Comparison of ENCODE assay signal across 7 cellular contexts in genomic region chr19:7067122-7067521, GRCh38. TPM values are rescaled to one million over a fixed set of nuclear protein-coding genes. Genes with fewer than 3 reads are reported as not detected.
A peak's percentile ranks its signal among the peaks of the same experiment; 100 is the strongest.
DNase-seq lines count a peak whose midpoint lies in the region; ATAC-seq, FAIRE-seq and TF ChIP-seq lines count a peak whose summit lies in the region.
"Not testable (repeated sequence)": the region's sequence is repeated elsewhere in the genome, so short reads cannot be mapped to it uniquely, and the experiment has no call there.
"Had no signal": no experiment of that assay in that cellular context is flagged by ENCODE, and none has a peak within 500 bp of the region (broad histone marks: within the 10 kb centered on the region; RNA-seq: fewer than 3 reads in every experiment).

No MANE protein-coding gene starts in this region.

- DNase-seq in GM12865 (ENCODE audit: low read depth) (peak; percentile 25), NCI-H748 (lab: John Stamatoyannopoulos, UW; ENCODE audit: unreplicated experiment) (peak; percentile 17), WERI-Rb-1 (peak; percentile 72), H1 (ENCODE audit: low read depth in 1 of 2, low spot score in 2 of 2) (peak; percentile 9 to 51), kidney tubule cell (ENCODE audit: low spot score) (peak; percentile 28)
- not testable (repeated sequence) for DNase-seq in upper lobe of right lung

- not testable (repeated sequence) for H2BK20ac ChIP-seq in H1 (ENCODE audit: low read length)

- H3K4me1 ChIP-seq in H1 (replicated peaks in 1 of 4; ENCODE audit: control insufficient read depth in 3 of 4, insufficient read depth in 4 of 4, low read length in 3 of 4); upper lobe of right lung: not testable (repeated sequence)

- not testable (repeated sequence) for H2AFZ ChIP-seq in H1 (ENCODE audit: low read length)

- H3K9me3 ChIP-seq in WERI-Rb-1 (ENCODE audit: severe bottlenecking); upper lobe of right lung: not testable (repeated sequence)
- peaks cover 6 to 15% of the 10 kb centered on the region in 2 experiments; a peak in 2 of 4 replicates for H3K9me3 ChIP-seq in H1 (ENCODE audit: insufficient read depth in 2 of 2, low read depth in 1 of 2, low read length in 1 of 2)

- H3K4me3 ChIP-seq in GM12865 (ENCODE audit: low read depth, low read length); WERI-Rb-1 (ENCODE audit: low read depth, low read length); H1 (ENCODE audit: extremely low read depth in 1 of 4, insufficient read depth in 2 of 4, low read depth in 3 of 4, low read length in 4 of 4); upper lobe of right lung: not testable (repeated sequence)

- TF ChIP-seq CTCF in GM12865 (IDR thresholded peaks at IDR 0.05; ENCODE audit: insufficient read depth, low read depth, low read length, missing control alignments), result not testable (repeated sequence)
- TF ChIP-seq CTCF in WERI-Rb-1 (IDR thresholded peaks at IDR 0.05; ENCODE audit: low read depth, low read length) (peak; percentile 67), H1 (IDR thresholded peaks at IDR 0.05; ENCODE audit: control extremely low read depth in 1 of 3, insufficient read depth in 1 of 3, low read depth in 1 of 3, low read length in 3 of 3) (peak; percentile 46 to 55 (median 54)), upper lobe of right lung (IDR thresholded peaks at IDR 0.05) (peak; percentile 32)

- H2BK120ac ChIP-seq in H1 (replicated peaks; ENCODE audit: low read depth, low read length), result not testable (repeated sequence)

- not testable (repeated sequence) for H3K27ac ChIP-seq in WERI-Rb-1; H1 (ENCODE audit: low read depth, low read length); upper lobe of right lung

- 42% methylated on average over 13 of the region's 13 CpGs; no CpG with 5 or more reads in 1 of the 2 experiments for WGBS in H1 (ENCODE audit: extremely low coverage in 1 of 2, insufficient coverage in 1 of 2, insufficient read length in 1 of 2, insufficient replicate concordance in 2 of 2, low coverage in 1 of 2, low lambda C conversion rate in 2 of 2, missing lambda C conversion rate in 1 of 2), 2 experiments

- H4K5ac ChIP-seq in H1 (ENCODE audit: insufficient read length, low read depth, low read length), result not testable (repeated sequence)

- H4K8ac ChIP-seq in H1 (ENCODE audit: extremely low read depth, insufficient read depth, low read length), result not testable (repeated sequence)

- H3K36me3 ChIP-seq in WERI-Rb-1; H1 (ENCODE audit: control insufficient read depth in 2 of 4, insufficient read depth in 4 of 4, low read length in 3 of 4): not testable (repeated sequence)
- H3K36me3 ChIP-seq in upper lobe of right lung, result peaks cover 14% of the 10 kb centered on the region

- intact Hi-C loops in upper lobe of right lung (cut with DNase I), result not testable (repeated sequence)

- not testable (repeated sequence) for H2AK5ac ChIP-seq in H1 (ENCODE audit: low read depth, low read length)

- FAIRE-seq in H1 (lab: Jason Lieb, UNC), result not testable (repeated sequence)

- not testable (repeated sequence) for TF ChIP-seq EP300 in H1 (IDR thresholded peaks at IDR 0.05; ENCODE audit: borderline replicate concordance in 1 of 2, low read depth in 2 of 2, low read length in 2 of 2)

- H3K9ac ChIP-seq in H1 (replicated peaks in 1 of 4; ENCODE audit: extremely low read depth in 1 of 4, low read depth in 3 of 4, low read length in 3 of 4), result not testable (repeated sequence)

- not testable (repeated sequence) for H3K4me2 ChIP-seq in H1 (ENCODE audit: insufficient read depth in 1 of 2, low read depth in 2 of 2, low read length in 2 of 2)

- not testable (repeated sequence) for H3K27me3 ChIP-seq in WERI-Rb-1 (ENCODE audit: insufficient read depth, low read depth, severe bottlenecking); H1 (replicated peaks in 1 of 4; ENCODE audit: control insufficient read depth in 3 of 4, extremely low read depth in 1 of 4, insufficient read depth in 3 of 4, low read length in 3 of 4); upper lobe of right lung

- TF ChIP-seq POLR2A in H1 (IDR thresholded peaks at IDR 0.05; ENCODE audit: control extremely low read depth in 1 of 2, low read depth in 2 of 2, low read length in 2 of 2), result not testable (repeated sequence)

- H3K14ac ChIP-seq in H1 (ENCODE audit: insufficient read length), result not testable (repeated sequence)

- not testable (repeated sequence) for H3K18ac ChIP-seq in H1 (ENCODE audit: extremely low read depth, low read length)

- not testable (repeated sequence) for H3K4ac ChIP-seq in H1 (replicated peaks; ENCODE audit: insufficient read length, low read depth, low read length)

- H3K23ac ChIP-seq in H1 (ENCODE audit: insufficient read length), result not testable (repeated sequence)

- not testable (repeated sequence) for H3K79me1 ChIP-seq in H1 (ENCODE audit: low read depth, low read length)

- not testable (repeated sequence) for H3K23me2 ChIP-seq in H1 (ENCODE audit: low read depth, low read length)

- POLR2A ChIA-PET in H1 (lab: Charles Lee; ENCODE audit: partially characterized antibody), result not testable (repeated sequence)

- H2BK12ac ChIP-seq in H1 (ENCODE audit: low read depth, low read length), result not testable (repeated sequence)

- not testable (repeated sequence) for H4K20me1 ChIP-seq in H1 (replicated peaks in 1 of 2; ENCODE audit: control insufficient read depth in 1 of 2, insufficient read depth in 2 of 2, low read length in 2 of 2)

- TF ChIP-seq RAD21 in H1 (IDR thresholded peaks at IDR 0.05 in 1 of 2, conservative IDR thresholded peaks at IDR 0.05 in 1 of 2; ENCODE audit: low read depth in 2 of 2, low read length in 2 of 2), result peak; percentile 53 to 58

- CTCF ChIA-PET in H1 (lab: Charles Lee; ENCODE audit: partially characterized antibody), result not testable (repeated sequence)

- H3K56ac ChIP-seq in H1 (replicated peaks; ENCODE audit: insufficient read length, low read depth, low read length), result not testable (repeated sequence)

- not testable (repeated sequence) for H2BK5ac ChIP-seq in H1 (ENCODE audit: low read depth, low read length)

- not testable (repeated sequence) for H4K91ac ChIP-seq in H1 (replicated peaks; ENCODE audit: insufficient read length, low read length)

- H3K79me2 ChIP-seq in H1 (ENCODE audit: control insufficient read depth in 1 of 2, insufficient read depth in 2 of 2, low read length in 2 of 2), result not testable (repeated sequence)

- ATAC-seq in upper lobe of right lung, result not testable (repeated sequence)

- H2BK15ac ChIP-seq in H1 (ENCODE audit: low read length), result not testable (repeated sequence)

RNA-seq across cellular contexts. Expression of gene ZNF557, which starts 2.4 kb away (rescaled TPM):
- total RNA-seq in H1 (2021; fragmentation: NEBNext Ultra II Directional; extraction: Animal tissue kit (Norgen Biotek cat#: 25700)), result 5.8 and 7.4 TPM in 2 replicates
- 1.2 and 1.4 TPM in 2 replicates for polyA plus RNA-seq in H1 (2011; rRNA removed)
- polyA plus RNA-seq in H1 (2011; cell fraction: cytosol; rRNA removed), result 1.6 TPM
- 2.4 TPM for polyA plus RNA-seq in H1 (2011; cell fraction: nucleus; rRNA removed)
- polyA plus RNA-seq in H1 (2012, experiment 1 of 2), result 2.1 to 3.5 TPM (median 2.4 TPM) in 4 replicates
- polyA plus RNA-seq in H1 (2012, experiment 2 of 2), result 0.59 TPM
- polyA plus RNA-seq in H1 (2013, experiment 1 of 2), result 3.3 TPM
- 3.1 TPM for polyA plus RNA-seq in H1 (2013, experiment 2 of 2)
- 16.7 and 17.7 TPM in 2 replicates for polyA minus RNA-seq in H1 (2011; rRNA and poly(A)+ RNA removed)
- polyA minus RNA-seq in H1 (2011; cell fraction: cytosol; rRNA and poly(A)+ RNA removed), result 6.5 TPM
- 15.8 TPM for polyA minus RNA-seq in H1 (2011; cell fraction: nucleus; rRNA and poly(A)+ RNA removed)
- 11.1 TPM for total RNA-seq in upper lobe of right lung

RNA-seq across cellular contexts. Expression of gene MBD3L3, which starts 8.6 kb away (rescaled TPM):
- total RNA-seq in H1 (2021; fragmentation: NEBNext Ultra II Directional; extraction: Animal tissue kit (Norgen Biotek cat#: 25700)), result not detected in 2 replicates
- polyA plus RNA-seq in H1 (2011; rRNA removed), result not detected in 2 replicates
- not detected for polyA plus RNA-seq in H1 (2011; cell fraction: cytosol; rRNA removed)
- polyA plus RNA-seq in H1 (2011; cell fraction: nucleus; rRNA removed), result not detected
- not detected in 4 replicates for polyA plus RNA-seq in H1 (2012, experiment 1 of 2)
- polyA plus RNA-seq in H1 (2012, experiment 2 of 2), result not detected
- polyA plus RNA-seq in H1 (2013, experiment 1 of 2), result not detected
- not detected for polyA plus RNA-seq in H1 (2013, experiment 2 of 2)
- polyA minus RNA-seq in H1 (2011; rRNA and poly(A)+ RNA removed), result not detected in 2 replicates
- polyA minus RNA-seq in H1 (2011; cell fraction: cytosol; rRNA and poly(A)+ RNA removed), result not detected
- not detected for polyA minus RNA-seq in H1 (2011; cell fraction: nucleus; rRNA and poly(A)+ RNA removed)
- not detected for total RNA-seq in upper lobe of right lung
- total RNA-seq: suprapubic skin had no signal

RNA-seq across cellular contexts. Expression of gene MBD3L2, which starts 18.0 kb away (rescaled TPM):
- total RNA-seq in H1 (2021; fragmentation: NEBNext Ultra II Directional; extraction: Animal tissue kit (Norgen Biotek cat#: 25700)), result not detected in 2 replicates
- polyA plus RNA-seq in H1 (2011; rRNA removed), result not detected in 2 replicates
- not detected for polyA plus RNA-seq in H1 (2011; cell fraction: cytosol; rRNA removed)
- polyA plus RNA-seq in H1 (2011; cell fraction: nucleus; rRNA removed), result not detected
- polyA plus RNA-seq in H1 (2012, experiment 1 of 2), result not detected in 4 replicates
- not detected for polyA plus RNA-seq in H1 (2012, experiment 2 of 2)
- not detected for polyA plus RNA-seq in H1 (2013, experiment 1 of 2)
- not detected for polyA plus RNA-seq in H1 (2013, experiment 2 of 2)
- polyA minus RNA-seq in H1 (2011; rRNA and poly(A)+ RNA removed), result not detected in 2 replicates
- not detected for polyA minus RNA-seq in H1 (2011; cell fraction: cytosol; rRNA and poly(A)+ RNA removed)
- polyA minus RNA-seq in H1 (2011; cell fraction: nucleus; rRNA and poly(A)+ RNA removed), result not detected
- not detected for total RNA-seq in upper lobe of right lung
- total RNA-seq: suprapubic skin had no signal

RNA-seq across cellular contexts. Expression of gene MBD3L4, which starts 27.1 kb away (rescaled TPM):
- not detected in 2 replicates for total RNA-seq in H1 (2021; fragmentation: NEBNext Ultra II Directional; extraction: Animal tissue kit (Norgen Biotek cat#: 25700))
- polyA plus RNA-seq in H1 (2011; rRNA removed), result not detected in 2 replicates
- not detected for polyA plus RNA-seq in H1 (2011; cell fraction: cytosol; rRNA removed)
- not detected for polyA plus RNA-seq in H1 (2011; cell fraction: nucleus; rRNA removed)
- not detected in 4 replicates for polyA plus RNA-seq in H1 (2012, experiment 1 of 2)
- polyA plus RNA-seq in H1 (2012, experiment 2 of 2), result not detected
- not detected for polyA plus RNA-seq in H1 (2013, experiment 1 of 2)
- not detected for polyA plus RNA-seq in H1 (2013, experiment 2 of 2)
- polyA minus RNA-seq in H1 (2011; rRNA and poly(A)+ RNA removed), result not detected in 2 replicates
- not detected for polyA minus RNA-seq in H1 (2011; cell fraction: cytosol; rRNA and poly(A)+ RNA removed)
- not detected for polyA minus RNA-seq in H1 (2011; cell fraction: nucleus; rRNA and poly(A)+ RNA removed)
- total RNA-seq in upper lobe of right lung, result not detected
- total RNA-seq: suprapubic skin had no signal

RNA-seq across cellular contexts. Expression of gene MBD3L5, which starts 36.7 kb away (rescaled TPM):
- not detected in 2 replicates for total RNA-seq in H1 (2021; fragmentation: NEBNext Ultra II Directional; extraction: Animal tissue kit (Norgen Biotek cat#: 25700))
- polyA plus RNA-seq in H1 (2011; rRNA removed), result not detected in 2 replicates
- not detected for polyA plus RNA-seq in H1 (2011; cell fraction: cytosol; rRNA removed)
- not detected for polyA plus RNA-seq in H1 (2011; cell fraction: nucleus; rRNA removed)
- polyA plus RNA-seq in H1 (2012, experiment 1 of 2), result not detected in 4 replicates
- polyA plus RNA-seq in H1 (2012, experiment 2 of 2), result not detected
- not detected for polyA plus RNA-seq in H1 (2013, experiment 1 of 2)
- polyA plus RNA-seq in H1 (2013, experiment 2 of 2), result not detected
- not detected in 2 replicates for polyA minus RNA-seq in H1 (2011; rRNA and poly(A)+ RNA removed)
- not detected for polyA minus RNA-seq in H1 (2011; cell fraction: cytosol; rRNA and poly(A)+ RNA removed)
- polyA minus RNA-seq in H1 (2011; cell fraction: nucleus; rRNA and poly(A)+ RNA removed), result not detected
- not detected for total RNA-seq in upper lobe of right lung
- total RNA-seq: suprapubic skin had no signal
